ENCODE assay signal across 23 cellular contexts in genomic region chr13:81907973-81908372, GRCh38.
"Had no signal": no experiment of that assay in that cellular context is flagged by ENCODE, and none has a peak within 500 bp of the region (broad histone marks: within the 10 kb centered on the region; RNA-seq: fewer than 3 reads in every experiment).

No MANE protein-coding gene starts in this region.

- H3K4me3 ChIP-seq: colonic mucosa, esophagus squamous epithelium, gastrocnemius medialis, heart right ventricle, left lung, lower lobe of right lung, mucosa of descending colon had no signal

- DNase-seq: colonic mucosa; cortex of kidney; effector memory CD4-positive, alpha-beta T cell; erythroblast; esophagus squamous epithelium; foreskin fibroblast; foreskin melanocyte; gastrocnemius medialis; glutamatergic neuron; head of caudate nucleus; heart right ventricle; hippocampal formation; left cardiac atrium; left lung; left ventricle myocardium superior; lower lobe of right lung; mesenchymal stem cell; mucosa of descending colon; naive B cell had no signal

- FAIRE-seq: endothelial cell of umbilical vein, keratinocyte had no signal

- H3K27ac ChIP-seq: colonic mucosa, epithelial cell of prostate, esophagus squamous epithelium, gastrocnemius medialis, heart right ventricle, left lung, lower lobe of right lung had no signal

- ATAC-seq: esophagus mucosa, gastrocnemius medialis, heart right ventricle, left cardiac atrium, left lung, left ventricle myocardium superior, lower lobe of right lung, mucosa of descending colon had no signal

- H3K9me3 ChIP-seq: colonic mucosa, esophagus squamous epithelium, gastrocnemius medialis, lower lobe of right lung had no signal

- H3K36me3 ChIP-seq: colonic mucosa, esophagus squamous epithelium, gastrocnemius medialis, heart right ventricle, left lung, lower lobe of right lung had no signal

- H3K4me1 ChIP-seq: colonic mucosa, esophagus squamous epithelium, gastrocnemius medialis, heart right ventricle, left lung, lower lobe of right lung had no signal

- H3K27me3 ChIP-seq: colonic mucosa, esophagus squamous epithelium, gastrocnemius medialis, heart right ventricle, left lung had no signal
